13 cellular contexts compared by ENCODE assay signal in genomic region chr12:109255377-109255776, GRCh38. TPM values are rescaled to one million over a fixed set of nuclear protein-coding genes. Genes with fewer than 3 reads are reported as not detected.
DNase-seq lines count a peak whose midpoint lies in the region; ATAC-seq, FAIRE-seq and TF ChIP-seq lines count a peak whose summit lies in the region.
"Had no signal": no experiment of that assay in that cellular context is flagged by ENCODE, and none has a peak within 500 bp of the region (broad histone marks: within the 10 kb centered on the region; RNA-seq: fewer than 3 reads in every experiment).

No MANE protein-coding gene starts in this region.

- no peak overlapping the region for H3K9ac ChIP-seq in Loucy (ENCODE audit: low read depth, low read length, poor library complexity, severe bottlenecking)
- no peak overlapping the region for H3K9ac ChIP-seq in K562 (ENCODE audit: insufficient read depth in 1 of 2, low read depth in 2 of 2, low read length in 2 of 2)

- TF ChIP-seq POLR2A in K562 (conservative IDR thresholded peaks at IDR 0.05) = no peak

- H3K4me1 Mint-ChIP-seq in activated CD4-positive, alpha-beta T cell treated with anti-CD3 and anti-CD28 coated beads, Interleukin-2, amount 10 ng/mL, durations not matched to agents 24 days and 14 days = peaks cover 2% of the 10 kb centered on the region

- in situ Hi-C loops in K562 (cut with MboI) = no loop called here

- peak in 1 of 2 experiments; percentile 63; a peak in 2 of 4 replicates for TF ChIP-seq RAD21 in K562 (CRISPR knock-in tag; conservative IDR thresholded peaks at IDR 0.05 in 1 of 2, IDR thresholded peaks at IDR 0.05 in 1 of 2)

- H3K9me2 ChIP-seq in Loucy (replicated peaks; ENCODE audit: low read depth, low read length) = no peaks in the 10 kb centered on the region

- H3K36me3 Mint-ChIP-seq in activated CD4-positive, alpha-beta T cell treated with anti-CD3 and anti-CD28 coated beads, Interleukin-2, amount 10 ng/mL, durations not matched to agents 24 days and 14 days (ENCODE audit: low read depth) = no peaks in the 10 kb centered on the region

- ATAC-seq in K562 (peak; percentile 88), GM21360 (IDR thresholded peaks at IDR 0.05; ENCODE audit: unreplicated experiment) (no peak)
- ATAC-seq: heart right ventricle; mucosa of descending colon; stimulated activated effector memory CD8-positive, alpha-beta T cell treated with anti-CD3 and anti-CD28 coated beads, Interleukin-12 subunit alpha, Interleukin-12 subunit beta, amount 100 ng/mL, for 72 hours had no signal

- DNase-seq in EH (ENCODE audit: low read depth) = peak; percentile 15
- peak in 3 of 4 experiments; percentile 21 to 37 (median 27) for DNase-seq in K562 (ENCODE audit: extremely low read depth in 1 of 4, low spot score in 3 of 4)
- peak; percentile 20 for DNase-seq in medulla oblongata (ENCODE audit: extremely low spot score)
- no peak for DNase-seq in activated CD4-positive, alpha-beta T cell treated with anti-CD3 and anti-CD28 coated beads, Interleukin-2, amount 10 ng/mL, durations not matched to agents 24 days and 14 days
- no peak for DNase-seq in GM10248 (ENCODE audit: extremely low spot score)
- no peak for DNase-seq in GOT3 (lab: John Stamatoyannopoulos, UW)
- DNase-seq: DMS79 treated with DMSO at 0.1 percent for 48 hours, heart right ventricle, mucosa of descending colon had no signal

- H3K27ac Mint-ChIP-seq in activated CD4-positive, alpha-beta T cell treated with anti-CD3 and anti-CD28 coated beads, Interleukin-2, amount 10 ng/mL, durations not matched to agents 24 days and 14 days = no peak overlapping the region
- H3K27ac Mint-ChIP-seq: stimulated activated effector memory CD8-positive, alpha-beta T cell treated with anti-CD3 and anti-CD28 coated beads, Interleukin-12 subunit alpha, Interleukin-12 subunit beta, amount 100 ng/mL, for 72 hours had no signal

- POLR2A ChIA-PET in K562 (lab: Yijun Ruan, JAX) = interaction anchor here (1.2 kb wide), 1 partner anchor 144 kb away, joined by 3 read pairs; no protein-coding TSS in a partner anchor
- POLR2A ChIA-PET in GM10248 (lab: Yijun Ruan, JAX) = no interaction called here

- H3K36me3 ChIP-seq in Loucy (ENCODE audit: insufficient read depth, low read length) (no peaks in the 10 kb centered on the region), K562 (ENCODE audit: control insufficient read depth, insufficient read depth, low read length) (no peaks in the 10 kb centered on the region)

- H3K9me3 ChIP-seq in Loucy (ENCODE audit: insufficient read depth, low read depth, low read length) = no peaks in the 10 kb centered on the region
- no peaks in the 10 kb centered on the region for H3K9me3 ChIP-seq in K562 (replicated peaks; ENCODE audit: control insufficient read depth, insufficient read depth, low read depth, low read length)

- no peaks in the 10 kb centered on the region for H3K27me3 Mint-ChIP-seq in activated CD4-positive, alpha-beta T cell treated with anti-CD3 and anti-CD28 coated beads, Interleukin-2, amount 10 ng/mL, durations not matched to agents 24 days and 14 days

- H2AFZ ChIP-seq in Loucy (ENCODE audit: low read length) (no peak overlapping the region), K562 (ENCODE audit: low read depth, low read length) (no peak overlapping the region)

- H3K9me1 ChIP-seq in K562 (ENCODE audit: control insufficient read depth, insufficient read depth, low read length) = peaks cover 3% of the 10 kb centered on the region

- FAIRE-seq in K562 (lab: Jason Lieb, UNC) = no peak

- peaks cover 19% of the 10 kb centered on the region for H3K9me3 Mint-ChIP-seq in activated CD4-positive, alpha-beta T cell treated with anti-CD3 and anti-CD28 coated beads, Interleukin-2, amount 10 ng/mL, durations not matched to agents 24 days and 14 days

- H3K27ac ChIP-seq in K562 (ENCODE audit: extremely low read depth, low read depth, low read length) = no peak overlapping the region
- H3K27ac ChIP-seq: heart right ventricle, HL-60 had no signal

- H4K20me1 ChIP-seq in Loucy (ENCODE audit: insufficient read depth, low read length, poor library complexity, severe bottlenecking) (no peaks in the 10 kb centered on the region), K562 (replicated peaks; ENCODE audit: control insufficient read depth, insufficient read depth, low read length) (peaks cover 9% of the 10 kb centered on the region; the same call in 1 of the 2 replicates)

- no peak overlapping the region for H3K4me3 ChIP-seq in Loucy (ENCODE audit: low read length, poor library complexity, severe bottlenecking)
- H3K4me3 ChIP-seq in K562 = no peak overlapping the region
- H3K4me3 ChIP-seq: heart right ventricle, mucosa of descending colon had no signal

- TF ChIP-seq CTCF in Loucy (conservative IDR thresholded peaks at IDR 0.05; ENCODE audit: low read length) (peak; percentile 33; the same call in 1 of the 2 replicates), K562 (IDR thresholded peaks at IDR 0.05 in 2 of 3, conservative IDR thresholded peaks at IDR 0.05 in 1 of 3; ENCODE audit: insufficient read depth in 2 of 3, low read depth in 1 of 3, low read length in 3 of 3) (peak; percentile 51 to 63 (median 56)), GM10248 (IDR thresholded peaks at IDR 0.05; ENCODE audit: control extremely low read depth, extremely low read depth, low read depth, missing control alignments) (no peak)

- TF ChIP-seq EP300 in K562 (IDR thresholded peaks at IDR 0.05; ENCODE audit: low read length) = no peak

- H3F3A ChIP-seq in Loucy (ENCODE audit: low read depth) = no peaks in the 10 kb centered on the region

- CTCF ChIA-PET in K562 (lab: Yijun Ruan, JAX; ENCODE audit: low intra/inter-chr PET ratio) = interaction anchor here (0.8 to 0.9 kb wide), 2 partner anchors 121 to 144 kb away, joined by 3 to 5 read pairs; no protein-coding TSS in a partner anchor
- CTCF ChIA-PET in GM10248 (lab: Yijun Ruan, JAX) = no interaction called here

- BruUV-seq in K562 (replicated peaks; lab: Mats Ljungman, UMichigan) = no TSS peak

- no peaks in the 10 kb centered on the region for H3K27me3 ChIP-seq in Loucy (ENCODE audit: insufficient read depth, low read length, poor library complexity, severe bottlenecking)
- peaks cover 4 to 19% of the 10 kb centered on the region in 2 experiments; a peak in 3 of 5 replicates for H3K27me3 ChIP-seq in K562 (ENCODE audit: control insufficient read depth in 2 of 2, insufficient read depth in 2 of 2, low read length in 2 of 2)
- H3K27me3 ChIP-seq: heart right ventricle had no signal

- H3K4me3 Mint-ChIP-seq in activated CD4-positive, alpha-beta T cell treated with anti-CD3 and anti-CD28 coated beads, Interleukin-2, amount 10 ng/mL, durations not matched to agents 24 days and 14 days = no peak overlapping the region
- H3K4me3 Mint-ChIP-seq: stimulated activated effector memory CD8-positive, alpha-beta T cell treated with anti-CD3 and anti-CD28 coated beads, Interleukin-12 subunit alpha, Interleukin-12 subunit beta, amount 100 ng/mL, for 72 hours had no signal

- intact Hi-C loops in K562 (cut with micrococcal nuclease) = loop anchor here (5.0 kb wide), 1 partner anchor 123 kb away; no protein-coding TSS in a partner anchor
- intact Hi-C loops in activated CD4-positive, alpha-beta T cell treated with anti-CD3 and anti-CD28 coated beads, Interleukin-2, amount 10 ng/mL, durations not matched to agents 24 days and 14 days (cut with micrococcal nuclease) = no loop called here

- 2% methylated on average over 5 of the region's 5 CpGs for WGBS in K562 (ENCODE audit: insufficient coverage, low coverage, missing lambda C conversion rate)

- H3K4me1 ChIP-seq in Loucy (ENCODE audit: insufficient read depth, low read length, poor library complexity, severe bottlenecking) (no peaks in the 10 kb centered on the region), K562 (replicated peaks in 1 of 2; ENCODE audit: control insufficient read depth in 2 of 2, insufficient read depth in 2 of 2, low read length in 2 of 2) (no peaks in the 10 kb centered on the region)
- H3K4me1 ChIP-seq: heart right ventricle had no signal

- H3K4me2 ChIP-seq in Loucy (ENCODE audit: low read depth, low read length, poor library complexity, severe bottlenecking) (no peak overlapping the region), K562 (ENCODE audit: insufficient read depth, low read length) (no peak overlapping the region)

- H3K79me2 ChIP-seq in Loucy (ENCODE audit: insufficient read depth, low read length) = no peaks in the 10 kb centered on the region
- H3K79me2 ChIP-seq in K562 (ENCODE audit: control insufficient read depth, insufficient read depth, low read length) = no peaks in the 10 kb centered on the region

TF ChIP-seq in K562, 482 proteins besides CTCF, POLR2A, EP300 and RAD21 (continues in another document):
- TF ChIP-seq THRAP3 (IDR thresholded peaks at IDR 0.05; ENCODE audit: borderline replicate concordance) (no peak), ZNF778 (CRISPR knock-in tag; IDR thresholded peaks at IDR 0.05) (no peak)

RNA-seq across cellular contexts. Expression of gene FOXN4, which starts 53.7 kb away (rescaled TPM):
- total RNA-seq in K562 (2011; cell fraction: chromatin; rRNA removed; ENCODE audit: low replicate concordance) = not detected in 2 replicates
- not detected in 2 replicates for total RNA-seq in K562 (2011; cell fraction: nucleolus; rRNA removed)
- total RNA-seq in K562 (2011; cell fraction: nucleoplasm; rRNA removed) = not detected in 2 replicates
- not detected in 2 replicates for total RNA-seq in K562 (2014; rRNA removed)
- not detected in 2 replicates for total RNA-seq in K562 (2014; rRNA removed; fragmentation: Illumina TruSeq; extraction: Trizol)
- total RNA-seq in K562 (2015; rRNA removed; fragmentation: Illumina TruSeq; extraction: Trizol) = not detected in 2 replicates
- total RNA-seq in K562 (2021) = not detected in 2 replicates
- polyA plus RNA-seq in K562 (2011; rRNA removed) = not detected in 2 replicates
- polyA plus RNA-seq in K562 (2011; cell fraction: cytosol; rRNA removed) = not detected in 2 replicates
- polyA plus RNA-seq in K562 (2011; cell fraction: nucleus; rRNA removed) = not detected in 2 replicates
- polyA plus RNA-seq in K562 (2012) = not detected in 2 replicates
- not detected in 2 replicates for polyA plus RNA-seq in K562 (2014; fragmentation: Illumina TruSeq; extraction: Trizol)
- not detected for polyA plus RNA-seq in K562 (2014; fragmentation: Nextera tagmentation; extraction: Ambion mirVana)
- polyA plus RNA-seq in K562 (2014; rRNA removed) = not detected in 2 replicates
- polyA minus RNA-seq in K562 (2011; rRNA and poly(A)+ RNA removed) = not detected in 2 replicates
- not detected in 2 replicates for polyA minus RNA-seq in K562 (2011; cell fraction: cytosol; rRNA and poly(A)+ RNA removed)
- polyA minus RNA-seq in K562 (2011; cell fraction: nucleus; rRNA and poly(A)+ RNA removed) = not detected in 2 replicates
- total RNA-seq in activated CD4-positive, alpha-beta T cell treated with anti-CD3 and anti-CD28 coated beads, Interleukin-2, amount 10 ng/mL, durations not matched to agents 24 days and 14 days = not detected in 2 replicates
- polyA plus RNA-seq: heart right ventricle had no signal

Comparison
In these comparisons a context has a peak if more than half of its experiments do, and no peak if none do; other contexts are left out.
1. DNase-seq: peak in EH (single experiment), K562 (3 of 4) and medulla oblongata (single experiment); none in activated CD4-positive, alpha-beta T cell treated with anti-CD3 and anti-CD28 coated beads, Interleukin-2, amount 10 ng/mL, durations not matched to agents 24 days and 14 days (single experiment), GM10248 (single experiment) and GOT3 (single experiment).